15 cellular contexts compared by ENCODE assay signal in genomic region chr12:124413401-124413800, GRCh38.
A peak's percentile ranks its signal among the peaks of the same experiment; 100 is the strongest.
DNase-seq lines count a peak whose midpoint lies in the region; ATAC-seq, FAIRE-seq and TF ChIP-seq lines count a peak whose summit lies in the region.
"Had no signal": no experiment of that assay in that cellular context is flagged by ENCODE, and none has a peak within 500 bp of the region (broad histone marks: within the 10 kb centered on the region; RNA-seq: fewer than 3 reads in every experiment).

No MANE protein-coding gene starts in this region.

- POLR2A ChIA-PET in K562 (lab: Yijun Ruan, JAX): interaction anchor here (0.5 kb wide), 1 partner anchor 441 kb away, joined by 3 read pairs; no protein-coding TSS in a partner anchor

- peaks cover 0 to 39% of the 10 kb centered on the region in 2 experiments; a peak in 2 of 5 replicates for H3K4me1 ChIP-seq in K562 (replicated peaks in 1 of 2; ENCODE audit: control insufficient read depth in 2 of 2, insufficient read depth in 2 of 2, low read length in 2 of 2)

- H3K9me1 ChIP-seq in K562 (ENCODE audit: control insufficient read depth, insufficient read depth, low read length): no peaks in the 10 kb centered on the region

- no peak overlapping the region for H2AFZ ChIP-seq in K562 (ENCODE audit: low read depth, low read length)

- H3K9me3 Mint-ChIP-seq in stimulated activated naive B cell treated with anti-CD40 and anti-IgM and Interleukin-4, amounts not matched to agents 10 μg/mL and 1 μg/mL and 100 μg/mL, for 72 hours: no peaks in the 10 kb centered on the region
- H3K9me3 Mint-ChIP-seq: nephron progenitor cell had no signal

- H3K4me1 Mint-ChIP-seq in stimulated activated naive B cell treated with anti-CD40 and anti-IgM and Interleukin-4, amounts not matched to agents 10 μg/mL and 1 μg/mL and 100 μg/mL, for 72 hours: peaks cover 0 to 4% of the 10 kb centered on the region in 2 donors

- no peak for ATAC-seq in K562
- no peak for ATAC-seq in stimulated activated naive B cell treated with anti-CD40 and anti-IgM and Interleukin-4, amounts not matched to agents 10 μg/mL and 1 μg/mL and 100 μg/mL, for 72 hours (replicated peaks)
- no peak for ATAC-seq in GM19351 (IDR thresholded peaks at IDR 0.05; ENCODE audit: unreplicated experiment)
- ATAC-seq in GM18861 (IDR thresholded peaks at IDR 0.05; ENCODE audit: unreplicated experiment): no peak
- ATAC-seq: left colon had no signal

- no peak for FAIRE-seq in K562 (lab: Jason Lieb, UNC)
- FAIRE-seq: bronchial epithelial cell, small intestine had no signal

- no peak for TF ChIP-seq RAD21 in K562 (CRISPR knock-in tag; conservative IDR thresholded peaks at IDR 0.05 in 1 of 2, IDR thresholded peaks at IDR 0.05 in 1 of 2)

- H3K9ac ChIP-seq in K562 (ENCODE audit: insufficient read depth in 1 of 2, low read depth in 2 of 2, low read length in 2 of 2): no peak overlapping the region

- TF ChIP-seq CTCF in K562 (IDR thresholded peaks at IDR 0.05 in 2 of 3, conservative IDR thresholded peaks at IDR 0.05 in 1 of 3; ENCODE audit: insufficient read depth in 2 of 3, low read depth in 1 of 3, low read length in 3 of 3): no peak

- no peak overlapping the region for H3K4me2 ChIP-seq in K562 (ENCODE audit: insufficient read depth, low read length)

- H3K27ac Mint-ChIP-seq in stimulated activated naive B cell treated with anti-CD40 and anti-IgM and Interleukin-4, amounts not matched to agents 10 μg/mL and 1 μg/mL and 100 μg/mL, for 72 hours: peak overlapping the region; percentile 52
- H3K27ac Mint-ChIP-seq: nephron progenitor cell had no signal

- peaks cover 12% of the 10 kb centered on the region; the same call in 1 of the 3 replicates for H3K36me3 ChIP-seq in K562 (ENCODE audit: control insufficient read depth, insufficient read depth, low read length)

- CTCF ChIA-PET in K562 (lab: Yijun Ruan, JAX; ENCODE audit: low intra/inter-chr PET ratio): no interaction called here

- no peak overlapping the region for H3K4me3 ChIP-seq in K562

- DNase-seq in DMS79 treated with DMSO at 0.1 percent for 48 hours (lab: John Stamatoyannopoulos, UW) (peak; percentile 24), K562 (ENCODE audit: extremely low read depth in 1 of 4, low spot score in 3 of 4) (no peak), hypothalamus (lab: John Stamatoyannopoulos, UW) (peak in 35 of 51 donors; percentile 15 to 82 (median 47)), SIG-M5 treated with dmso at 0.1 percent for 504 hours (lab: John Stamatoyannopoulos, UW; ENCODE audit: unreplicated experiment) (no peak), occipital lobe (lab: John Stamatoyannopoulos, UW) (no peak)
- DNase-seq in stimulated activated naive B cell treated with anti-CD40 and anti-IgM and Interleukin-4, amounts not matched to agents 10 μg/mL and 1 μg/mL and 100 μg/mL, for 72 hours: no peak
- DNase-seq: activated effector memory CD4-positive, alpha-beta T cell treated with Interleukin-2 at 50 U/mL for 16 hours; left colon; NCI-H82; nephron progenitor cell; SHP77; small intestine had no signal

- H4K20me1 ChIP-seq in K562 (replicated peaks; ENCODE audit: control insufficient read depth, insufficient read depth, low read length): no peaks in the 10 kb centered on the region

- intact Hi-C loops in K562 (cut with micrococcal nuclease): no loop called here

- H3K4me3 Mint-ChIP-seq in stimulated activated naive B cell treated with anti-CD40 and anti-IgM and Interleukin-4, amounts not matched to agents 10 μg/mL and 1 μg/mL and 100 μg/mL, for 72 hours: no peak overlapping the region
- H3K4me3 Mint-ChIP-seq: nephron progenitor cell had no signal

- H3K9me3 ChIP-seq in K562 (replicated peaks; ENCODE audit: control insufficient read depth, insufficient read depth, low read depth, low read length): no peaks in the 10 kb centered on the region

- TF ChIP-seq EP300 in K562 (IDR thresholded peaks at IDR 0.05; ENCODE audit: low read length): no peak

- in situ Hi-C loops in K562 (cut with MboI): no loop called here

- BruUV-seq in K562 (replicated peaks; lab: Mats Ljungman, UMichigan): no TSS peak

- H3K79me2 ChIP-seq in K562 (ENCODE audit: control insufficient read depth, insufficient read depth, low read length): no peaks in the 10 kb centered on the region

- TF ChIP-seq POLR2A in K562 (conservative IDR thresholded peaks at IDR 0.05): no peak

- H3K27me3 Mint-ChIP-seq in stimulated activated naive B cell treated with anti-CD40 and anti-IgM and Interleukin-4, amounts not matched to agents 10 μg/mL and 1 μg/mL and 100 μg/mL, for 72 hours: no peaks in the 10 kb centered on the region

- WGBS in K562 (ENCODE audit: insufficient coverage, low coverage, missing lambda C conversion rate): 87% methylated on average over 15 of the region's 15 CpGs

- peaks cover 48 to 67% of the 10 kb centered on the region in 2 donors for H3K36me3 Mint-ChIP-seq in stimulated activated naive B cell treated with anti-CD40 and anti-IgM and Interleukin-4, amounts not matched to agents 10 μg/mL and 1 μg/mL and 100 μg/mL, for 72 hours

- no peak overlapping the region for H3K27ac ChIP-seq in K562 (ENCODE audit: extremely low read depth, low read depth, low read length)

- H3K27me3 ChIP-seq in K562 (ENCODE audit: control insufficient read depth in 2 of 2, insufficient read depth in 2 of 2, low read length in 2 of 2): no peaks in the 10 kb centered on the region

TF ChIP-seq in K562, 482 proteins besides CTCF, POLR2A, EP300 and RAD21:
- no peak for TF ChIP-seq ZNF347 (CRISPR knock-in tag; IDR thresholded peaks at IDR 0.05; ENCODE audit: low read depth)
- no peak for TF ChIP-seq ZNF165 (CRISPR knock-in tag; IDR thresholded peaks at IDR 0.05; ENCODE audit: borderline replicate concordance)
- TF ChIP-seq ZNF57 (CRISPR knock-in tag; IDR thresholded peaks at IDR 0.05): no peak
- no peak for TF ChIP-seq MBD2 (IDR thresholded peaks at IDR 0.05; ENCODE audit: borderline replicate concordance, low read depth)
- TF ChIP-seq POLR2G (IDR thresholded peaks at IDR 0.05; ENCODE audit: low read depth, low read length): 0 out of 2 replicates have a peak, but pooled peaks have one; percentile 1
- TF ChIP-seq NR2F6 (CRISPR knock-in tag; IDR thresholded peaks at IDR 0.05): no peak
- no peak for TF ChIP-seq STAT5B (CRISPR knock-in tag; IDR thresholded peaks at IDR 0.05)
- TF ChIP-seq RBM14 (IDR thresholded peaks at IDR 0.05; ENCODE audit: borderline replicate concordance, insufficient read depth, low read depth, low read length): no peak

Comparison
In these comparisons a context has a peak if more than half of its experiments do, and no peak if none do; other contexts are left out.
1. DNase-seq: peak in DMS79 treated with DMSO at 0.1 percent for 48 hours (single experiment) and hypothalamus (35 of 51); none in K562 (0 of 4), stimulated activated naive B cell treated with anti-CD40 and anti-IgM and Interleukin-4, amounts not matched to agents 10 μg/mL and 1 μg/mL and 100 μg/mL, for 72 hours (single experiment), SIG-M5 treated with dmso at 0.1 percent for 504 hours (single experiment) and occipital lobe (single experiment).